Comparison of ENCODE assay signal across 8 cellular contexts in genomic region chr3:179882322-179882721, GRCh38.
DNase-seq lines count a peak whose midpoint lies in the region; ATAC-seq, FAIRE-seq and TF ChIP-seq lines count a peak whose summit lies in the region.

No MANE protein-coding gene starts in this region.

- DNase-seq in GM06990 (ENCODE audit: extremely low read depth, insufficient read length) (peak; percentile 31), astrocyte (ENCODE audit: low read depth) (peak; percentile 8), HuH-7 (ENCODE audit: low spot score) (no peak), cerebellum (ENCODE audit: low spot score) (no peak), RCC 7860 (ENCODE audit: low spot score) (no peak)
- no peak for DNase-seq in activated naive CD4-positive, alpha-beta T cell treated with anti-CD3 and anti-CD28 coated beads for 36 hours

- no peak overlapping the region for H3K4me3 ChIP-seq in GM06990 (replicated peaks; ENCODE audit: low read depth, low read length)
- H3K4me3 ChIP-seq in astrocyte (ENCODE audit: insufficient read depth, low read depth, low read length): no peak overlapping the region

- no peak overlapping the region for H3K4me2 ChIP-seq in astrocyte (ENCODE audit: low read length)

- H3K9me3 Mint-ChIP-seq in astrocyte (ENCODE audit: unreplicated experiment): no peaks in the 10 kb centered on the region
- no peaks in the 10 kb centered on the region for H3K9me3 Mint-ChIP-seq in activated naive CD4-positive, alpha-beta T cell treated with anti-CD3 and anti-CD28 coated beads for 36 hours

- H3K27me3 Mint-ChIP-seq in astrocyte (ENCODE audit: low read depth, unreplicated experiment): no peaks in the 10 kb centered on the region
- H3K27me3 Mint-ChIP-seq in activated naive CD4-positive, alpha-beta T cell treated with anti-CD3 and anti-CD28 coated beads for 36 hours (ENCODE audit: low read depth): no peaks in the 10 kb centered on the region

- H2AFZ ChIP-seq in astrocyte (ENCODE audit: low read depth, low read length): peak overlapping the region; percentile 35

- intact Hi-C loops in activated naive CD4-positive, alpha-beta T cell treated with anti-CD3 and anti-CD28 coated beads for 36 hours (cut with micrococcal nuclease): no loop called here

- FAIRE-seq in astrocyte (lab: Jason Lieb, UNC): no peak
- no peak for FAIRE-seq in RCC 7860 (lab: Jason Lieb, UNC)

- H3K36me3 Mint-ChIP-seq in astrocyte (ENCODE audit: low read depth, unreplicated experiment): no peaks in the 10 kb centered on the region
- H3K36me3 Mint-ChIP-seq in activated naive CD4-positive, alpha-beta T cell treated with anti-CD3 and anti-CD28 coated beads for 36 hours (ENCODE audit: low read depth): no peaks in the 10 kb centered on the region

- H3K27ac Mint-ChIP-seq in astrocyte (ENCODE audit: unreplicated experiment): no peak overlapping the region
- no peak overlapping the region for H3K27ac Mint-ChIP-seq in activated naive CD4-positive, alpha-beta T cell treated with anti-CD3 and anti-CD28 coated beads for 36 hours

- CTCF ChIA-PET in activated naive CD4-positive, alpha-beta T cell treated with anti-CD3 and anti-CD28 coated beads for 36 hours (lab: Charles Lee): no interaction called here

- no peak overlapping the region for H3K27ac ChIP-seq in astrocyte (ENCODE audit: low read depth, low read length)

- no peaks in the 10 kb centered on the region for H3K79me2 ChIP-seq in astrocyte (ENCODE audit: insufficient read depth, low read length)

- H3K9ac ChIP-seq in astrocyte (ENCODE audit: low read length): no peak overlapping the region

- H3K36me3 ChIP-seq in GM06990 (ENCODE audit: control insufficient read depth, insufficient read depth, low read length) (no peaks in the 10 kb centered on the region), astrocyte (ENCODE audit: insufficient read depth, low read length) (no peaks in the 10 kb centered on the region)

- H3K27me3 ChIP-seq in GM06990 (replicated peaks; ENCODE audit: control insufficient read depth, insufficient read depth, low read length) (no peaks in the 10 kb centered on the region), astrocyte (ENCODE audit: insufficient read depth, low read length) (peaks cover 3% of the 10 kb centered on the region)

- TF ChIP-seq CTCF in GM06990 (IDR thresholded peaks at IDR 0.05; ENCODE audit: insufficient read depth, low read length, poor library complexity, severe bottlenecking) (no peak), astrocyte (IDR thresholded peaks at IDR 0.05; ENCODE audit: insufficient read depth, low read depth, low read length) (no peak)

- ATAC-seq in GM19372 (IDR thresholded peaks at IDR 0.05; ENCODE audit: low read depth, unreplicated experiment) (peak; percentile 79), HG03064 (IDR thresholded peaks at IDR 0.05; ENCODE audit: low read depth, unreplicated experiment) (peak; percentile 52)

- no peaks in the 10 kb centered on the region for H3K4me1 ChIP-seq in astrocyte (ENCODE audit: insufficient read depth, low read length)

- no peak overlapping the region for H3K4me3 Mint-ChIP-seq in astrocyte (ENCODE audit: unreplicated experiment)
- no peak overlapping the region for H3K4me3 Mint-ChIP-seq in activated naive CD4-positive, alpha-beta T cell treated with anti-CD3 and anti-CD28 coated beads for 36 hours

- H4K20me1 ChIP-seq in astrocyte (ENCODE audit: insufficient read depth, low read length): no peaks in the 10 kb centered on the region

- H3K4me1 Mint-ChIP-seq in astrocyte (ENCODE audit: low read depth, unreplicated experiment): peaks cover 2% of the 10 kb centered on the region
- H3K4me1 Mint-ChIP-seq in activated naive CD4-positive, alpha-beta T cell treated with anti-CD3 and anti-CD28 coated beads for 36 hours (ENCODE audit: low read depth): peaks cover 2% of the 10 kb centered on the region

- no peaks in the 10 kb centered on the region for H3K9me3 ChIP-seq in astrocyte (ENCODE audit: insufficient read depth, low read depth, low read length)

Comparison
In these comparisons a context has a peak if more than half of its experiments do, and no peak if none do; other contexts are left out.
1. DNase-seq: peak in GM06990 (single experiment) and astrocyte (single experiment); none in HuH-7 (single experiment), activated naive CD4-positive, alpha-beta T cell treated with anti-CD3 and anti-CD28 coated beads for 36 hours (single experiment), cerebellum (single experiment) and RCC 7860 (single experiment).